In the genomic region with DNA sequence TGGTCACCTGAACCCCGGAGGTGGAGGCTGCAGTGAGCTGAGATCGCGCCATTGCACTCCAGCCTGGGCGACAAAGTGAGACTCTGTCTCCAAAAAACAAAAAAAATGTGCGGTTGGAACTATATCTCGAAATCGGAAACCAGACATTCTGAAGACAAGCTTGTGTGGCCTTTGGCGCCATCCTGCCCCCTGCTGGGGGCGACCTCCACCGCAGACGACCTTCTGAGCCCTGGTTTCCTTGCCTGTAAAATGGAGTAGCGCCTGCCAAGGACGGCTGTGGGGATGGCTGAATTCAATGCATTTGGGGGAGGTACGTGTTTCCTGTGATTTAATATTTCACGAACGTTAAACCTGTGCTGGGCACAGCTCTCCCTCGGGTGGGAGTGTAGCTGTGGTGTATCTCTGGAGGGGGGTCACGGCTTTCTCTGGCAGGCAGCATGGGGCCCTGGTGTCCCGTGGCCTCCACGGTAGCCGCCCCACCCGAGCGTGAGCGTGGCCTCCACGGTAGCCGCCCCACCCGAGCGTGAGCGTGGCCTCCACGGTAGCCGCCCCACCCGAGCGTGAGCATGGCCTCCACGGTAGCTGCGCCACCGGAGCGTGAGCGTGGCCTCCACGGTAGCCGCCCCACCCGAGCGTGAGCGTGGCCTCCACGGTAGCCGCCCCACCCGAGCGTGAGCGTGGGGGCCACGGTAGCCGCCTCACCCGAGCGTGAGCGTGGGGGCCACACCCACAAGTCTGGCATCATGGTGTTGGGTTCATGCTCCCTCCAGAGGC, we compare ENCODE assay signal across 10 cellular contexts.
DNase-seq lines count a peak whose midpoint lies in the region; ATAC-seq and TF ChIP-seq lines count a peak whose summit lies in the region.
"Had no signal": no experiment of that assay in that cellular context is flagged by ENCODE, and none has a peak within 500 bp of the region (broad histone marks: within the 10 kb centered on the region; RNA-seq: fewer than 3 reads in every experiment).

No MANE protein-coding gene starts in this region.

- H3K27ac Mint-ChIP-seq in activated naive CD8-positive, alpha-beta T cell treated with anti-CD3 and anti-CD28 coated beads, Interleukin-2, amount 50 U/mL, for 24 hours: no peak overlapping the region
- H3K27ac Mint-ChIP-seq in nephron: no peak overlapping the region

- H3K9me3 Mint-ChIP-seq in activated naive CD8-positive, alpha-beta T cell treated with anti-CD3 and anti-CD28 coated beads, Interleukin-2, amount 50 U/mL, for 24 hours: no peaks in the 10 kb centered on the region
- H3K9me3 Mint-ChIP-seq in nephron: no peaks in the 10 kb centered on the region

- H3K27me3 Mint-ChIP-seq in activated naive CD8-positive, alpha-beta T cell treated with anti-CD3 and anti-CD28 coated beads, Interleukin-2, amount 50 U/mL, for 24 hours: peaks cover 11% of the 10 kb centered on the region
- H3K27me3 Mint-ChIP-seq in nephron (ENCODE audit: low read depth): peaks cover 11% of the 10 kb centered on the region

- peak; percentile 28 for DNase-seq in NCI-H82 (lab: John Stamatoyannopoulos, UW)
- DNase-seq in NCI-H82 treated with DMSO at 0.1 percent for 48 hours (lab: John Stamatoyannopoulos, UW; ENCODE audit: unreplicated experiment): no peak
- DNase-seq in HuH-7 (ENCODE audit: low spot score): peak; percentile 69
- DNase-seq in activated naive CD8-positive, alpha-beta T cell treated with anti-CD3 and anti-CD28 coated beads, Interleukin-2, amount 50 U/mL, for 24 hours: peak; percentile 29
- no peak for DNase-seq in SIG-M5 treated with dmso at 0.1 percent for 504 hours (lab: John Stamatoyannopoulos, UW; ENCODE audit: unreplicated experiment)
- DNase-seq: caudate nucleus, GM23248 had no signal

- H3K4me3 Mint-ChIP-seq in activated naive CD8-positive, alpha-beta T cell treated with anti-CD3 and anti-CD28 coated beads, Interleukin-2, amount 50 U/mL, for 24 hours: no peak overlapping the region
- no peak overlapping the region for H3K4me3 Mint-ChIP-seq in nephron

- H3K4me1 Mint-ChIP-seq in activated naive CD8-positive, alpha-beta T cell treated with anti-CD3 and anti-CD28 coated beads, Interleukin-2, amount 50 U/mL, for 24 hours: peaks cover 12% of the 10 kb centered on the region
- H3K4me1 Mint-ChIP-seq in nephron: peaks cover 4% of the 10 kb centered on the region

- TF ChIP-seq CTCF in nephron (IDR thresholded peaks at IDR 0.05; ENCODE audit: unreplicated experiment in 3 of 3): peak in 2 of 3 experiments; percentile 20 to 40

- no peak for ATAC-seq in activated naive CD8-positive, alpha-beta T cell treated with anti-CD3 and anti-CD28 coated beads, Interleukin-2, amount 50 U/mL, for 24 hours
- no peak for ATAC-seq in HG03469 (IDR thresholded peaks at IDR 0.05; ENCODE audit: unreplicated experiment)
- no peak for ATAC-seq in GM19455 (IDR thresholded peaks at IDR 0.05; ENCODE audit: unreplicated experiment)

- H3K36me3 Mint-ChIP-seq in activated naive CD8-positive, alpha-beta T cell treated with anti-CD3 and anti-CD28 coated beads, Interleukin-2, amount 50 U/mL, for 24 hours (ENCODE audit: low read depth): peaks cover 5% of the 10 kb centered on the region
- peaks cover 12% of the 10 kb centered on the region for H3K36me3 Mint-ChIP-seq in nephron (ENCODE audit: low read depth)

Comparison
In these comparisons a context has a peak if more than half of its experiments do, and no peak if none do; other contexts are left out.
1. DNase-seq: peak in NCI-H82 (single experiment), HuH-7 (single experiment) and activated naive CD8-positive, alpha-beta T cell treated with anti-CD3 and anti-CD28 coated beads, Interleukin-2, amount 50 U/mL, for 24 hours (single experiment); none in NCI-H82 treated with DMSO at 0.1 percent for 48 hours (single experiment) and SIG-M5 treated with dmso at 0.1 percent for 504 hours (single experiment).